In genomic region chr1:209769171-209769904, GRCh38 we compare ENCODE assay signal across 7 cellular contexts. TPM values are rescaled to one million over a fixed set of nuclear protein-coding genes. Genes with fewer than 3 reads are reported as not detected.
DNase-seq lines count a peak whose midpoint lies in the region; ATAC-seq and TF ChIP-seq lines count a peak whose summit lies in the region.

No MANE protein-coding gene starts in this region.

- DNase-seq in T-helper 2 cell treated with Interferon-gamma antibody and Interleukin-4, amounts not matched to agents 5 μg/mL and 100 μg/mL, for 36 hours (ENCODE audit: low spot score) = peak; percentile 84
- DNase-seq in body of pancreas = peak in 3 of 4 donors; percentile 34 to 71 (median 48)
- peak; percentile 38 for DNase-seq in left kidney (ENCODE audit: low read depth, low spot score)
- DNase-seq in stimulated activated CD4-positive, alpha-beta T cell treated with anti-CD3 and anti-CD28 coated beads, TNF-alpha, amount 100 ng/mL, for 48 hours (ENCODE audit: low read depth in 3 of 3) = peak; percentile 59 to 70 (median 62)
- DNase-seq in erythroblast (lab: John Stamatoyannopoulos, UW) = no peak

- intact Hi-C loops in body of pancreas (cut with DNase I) = no loop called here

- no peaks in the 10 kb centered on the region for H3K36me3 ChIP-seq in body of pancreas (replicated peaks in 1 of 2; ENCODE audit: insufficient read depth in 1 of 2, low read depth in 2 of 2)

- H3K9me3 Mint-ChIP-seq in T-helper 2 cell treated with Interferon-gamma antibody and Interleukin-4, amounts not matched to agents 5 μg/mL and 100 μg/mL, for 36 hours = no peaks in the 10 kb centered on the region

- no peaks in the 10 kb centered on the region for H3K27me3 Mint-ChIP-seq in T-helper 2 cell treated with Interferon-gamma antibody and Interleukin-4, amounts not matched to agents 5 μg/mL and 100 μg/mL, for 36 hours (ENCODE audit: low read depth)

- TF ChIP-seq POLR2A in body of pancreas (IDR thresholded peaks at IDR 0.05) (no peak), erythroblast (IDR thresholded peaks at IDR 0.05; ENCODE audit: low read length) (no peak)

- peaks cover 28% of the 10 kb centered on the region for H3K36me3 Mint-ChIP-seq in T-helper 2 cell treated with Interferon-gamma antibody and Interleukin-4, amounts not matched to agents 5 μg/mL and 100 μg/mL, for 36 hours (ENCODE audit: low read depth)

- peak overlapping the region in 3 of 4 donors; percentile 58 to 71 (median 66) for H3K27ac ChIP-seq in body of pancreas

- 43 to 46% methylated on average over 13 of the region's 13 CpGs for WGBS in body of pancreas, 2 donors

- H3K4me1 ChIP-seq in body of pancreas = peaks cover 15% of the 10 kb centered on the region

- no peak for TF ChIP-seq CTCF in body of pancreas (IDR thresholded peaks at IDR 0.05)

- H3K4me1 Mint-ChIP-seq in T-helper 2 cell treated with Interferon-gamma antibody and Interleukin-4, amounts not matched to agents 5 μg/mL and 100 μg/mL, for 36 hours (ENCODE audit: low read depth) = peaks cover 42% of the 10 kb centered on the region

- no peak overlapping the region for H3K27ac Mint-ChIP-seq in T-helper 2 cell treated with Interferon-gamma antibody and Interleukin-4, amounts not matched to agents 5 μg/mL and 100 μg/mL, for 36 hours

- no peak overlapping the region for H3K4me3 ChIP-seq in body of pancreas

- H3K4me3 Mint-ChIP-seq in T-helper 2 cell treated with Interferon-gamma antibody and Interleukin-4, amounts not matched to agents 5 μg/mL and 100 μg/mL, for 36 hours = no peak overlapping the region

- no peaks in the 10 kb centered on the region for H3K27me3 ChIP-seq in body of pancreas

- peak; percentile 72 for ATAC-seq in GM19025 (IDR thresholded peaks at IDR 0.05; ENCODE audit: low read depth, unreplicated experiment)
- ATAC-seq in HG03159 (IDR thresholded peaks at IDR 0.05; ENCODE audit: unreplicated experiment) = peak; percentile 80
- ATAC-seq in body of pancreas = peak; percentile 71

- H3K9me3 ChIP-seq in body of pancreas = no peaks in the 10 kb centered on the region

RNA-seq across cellular contexts. Expression of gene TRAF3IP3, which starts 13.5 kb away (rescaled TPM):
- total RNA-seq in body of pancreas = 1 to 10 TPM; 3.6 to 4.7 TPM

RNA-seq across cellular contexts. Expression of gene C1orf74, which starts 15.0 kb away (rescaled TPM):
- 1 to 10 TPM in 1 of 2 donors, under 1 TPM in 1; 0.33 to 1.0 TPM for total RNA-seq in body of pancreas

RNA-seq across cellular contexts. Expression of gene IRF6, which starts 36.6 kb away (rescaled TPM):
- 10 to 100 TPM; 13.2 to 20.0 TPM for total RNA-seq in body of pancreas

RNA-seq across cellular contexts. Expression of gene UTP25, which starts 58.4 kb away (rescaled TPM):
- total RNA-seq in body of pancreas = 1 to 10 TPM; 2.0 to 5.7 TPM

Comparison
In these comparisons a context has a peak if more than half of its experiments do, and no peak if none do; other contexts are left out.
1. DNase-seq: peak in T-helper 2 cell treated with Interferon-gamma antibody and Interleukin-4, amounts not matched to agents 5 μg/mL and 100 μg/mL, for 36 hours (single experiment), body of pancreas (3 of 4), left kidney (single experiment) and stimulated activated CD4-positive, alpha-beta T cell treated with anti-CD3 and anti-CD28 coated beads, TNF-alpha, amount 100 ng/mL, for 48 hours (3 of 3); none in erythroblast (0 of 2).
2. Peak in every context shown above with its lines, with median percentiles within 50 percentile points of each other: ATAC-seq.